ENCODE assay signal across 12 cellular contexts in the genomic region with DNA sequence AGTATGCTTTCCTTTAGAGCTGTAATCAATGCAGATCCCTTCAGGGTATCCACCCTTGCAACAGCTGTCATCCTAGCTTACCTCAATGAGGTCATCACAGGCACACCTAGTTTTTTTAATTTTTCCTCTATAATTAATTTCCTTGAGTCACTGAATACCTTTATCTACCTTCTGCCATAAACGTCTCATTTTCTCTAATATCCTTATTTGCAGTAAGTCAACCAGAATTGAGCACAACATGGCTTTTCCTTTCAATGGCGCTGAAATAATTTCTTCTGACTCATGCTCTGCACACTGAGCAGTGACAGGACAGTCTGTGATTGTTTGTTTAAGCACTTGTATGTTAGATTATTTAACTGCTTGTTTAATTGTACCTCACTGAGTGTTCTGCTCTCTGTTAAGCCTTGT. TPM values are rescaled to one million over a fixed set of nuclear protein-coding genes. Genes with fewer than 3 reads are reported as not detected.
DNase-seq lines count a peak whose midpoint lies in the region; ATAC-seq and TF ChIP-seq lines count a peak whose summit lies in the region.
"Had no signal": no experiment of that assay in that cellular context is flagged by ENCODE, and none has a peak within 500 bp of the region (broad histone marks: within the 10 kb centered on the region; RNA-seq: fewer than 3 reads in every experiment).

No MANE protein-coding gene starts in this region.

- no peaks in the 10 kb centered on the region for H3K4me1 Mint-ChIP-seq in WTC11
- H3K4me1 Mint-ChIP-seq in activated T-helper 17 cell treated with anti-CD3 and anti-CD28 coated beads, Interleukin-2, amount 50 U/mL, for 72 hours = no peaks in the 10 kb centered on the region
- H3K4me1 Mint-ChIP-seq: activated CD8-positive, alpha-beta memory T cell treated with anti-CD3 and anti-CD28 coated beads, Interleukin-2, amount 10 ng/mL, durations not matched to agents 7 days and 5 days; stimulated activated memory B cell treated with anti-CD40 and anti-IgM and Interleukin-4, amounts not matched to agents 10 μg/mL and 1 μg/mL and 100 μg/mL, for 72 hours; T-cell had no signal

- TF ChIP-seq CTCF in brain microvascular endothelial cell (IDR thresholded peaks at IDR 0.05; ENCODE audit: low read depth, low read length, missing control alignments) = no peak
- TF ChIP-seq CTCF in WTC11 (IDR thresholded peaks at IDR 0.05) = no peak

- H3K27me3 Mint-ChIP-seq in WTC11 (ENCODE audit: low read depth) = no peaks in the 10 kb centered on the region
- H3K27me3 Mint-ChIP-seq in activated T-helper 17 cell treated with anti-CD3 and anti-CD28 coated beads, Interleukin-2, amount 50 U/mL, for 72 hours = peaks cover 10% of the 10 kb centered on the region
- H3K27me3 Mint-ChIP-seq: activated CD8-positive, alpha-beta memory T cell treated with anti-CD3 and anti-CD28 coated beads, Interleukin-2, amount 10 ng/mL, durations not matched to agents 7 days and 5 days; stimulated activated memory B cell treated with anti-CD40 and anti-IgM and Interleukin-4, amounts not matched to agents 10 μg/mL and 1 μg/mL and 100 μg/mL, for 72 hours had no signal

- CTCF ChIA-PET in WTC11 (lab: Charles Lee) = no interaction called here

- POLR2A ChIA-PET in WTC11 (lab: Charles Lee) = no interaction called here

- no peaks in the 10 kb centered on the region for H3K36me3 Mint-ChIP-seq in WTC11
- H3K36me3 Mint-ChIP-seq in activated T-helper 17 cell treated with anti-CD3 and anti-CD28 coated beads, Interleukin-2, amount 50 U/mL, for 72 hours (ENCODE audit: low read depth) = no peaks in the 10 kb centered on the region
- H3K36me3 Mint-ChIP-seq: activated CD8-positive, alpha-beta memory T cell treated with anti-CD3 and anti-CD28 coated beads, Interleukin-2, amount 10 ng/mL, durations not matched to agents 7 days and 5 days; stimulated activated memory B cell treated with anti-CD40 and anti-IgM and Interleukin-4, amounts not matched to agents 10 μg/mL and 1 μg/mL and 100 μg/mL, for 72 hours; T-cell had no signal

- no peak for ATAC-seq in WTC11
- ATAC-seq in HG03439 (IDR thresholded peaks at IDR 0.05; ENCODE audit: unreplicated experiment) = no peak
- ATAC-seq in activated T-helper 17 cell treated with anti-CD3 and anti-CD28 coated beads, Interleukin-2, amount 50 U/mL, for 72 hours (replicated peaks) = no peak
- no peak for ATAC-seq in HG02840 (IDR thresholded peaks at IDR 0.05; ENCODE audit: low FRiP score, unreplicated experiment)
- ATAC-seq: activated CD8-positive, alpha-beta memory T cell treated with anti-CD3 and anti-CD28 coated beads, Interleukin-2, amount 10 ng/mL, durations not matched to agents 7 days and 5 days; stimulated activated memory B cell treated with anti-CD40 and anti-IgM and Interleukin-4, amounts not matched to agents 10 μg/mL and 1 μg/mL and 100 μg/mL, for 72 hours; T-cell had no signal

- H3K27me3 ChIP-seq in brain microvascular endothelial cell (replicated peaks) = no peaks in the 10 kb centered on the region

- no peak overlapping the region for H3K4me3 ChIP-seq in brain microvascular endothelial cell (ENCODE audit: low read depth, low read length)

- H3K27ac ChIP-seq in brain microvascular endothelial cell = no peak overlapping the region

- no peak overlapping the region for H3K27ac Mint-ChIP-seq in WTC11
- H3K27ac Mint-ChIP-seq in activated T-helper 17 cell treated with anti-CD3 and anti-CD28 coated beads, Interleukin-2, amount 50 U/mL, for 72 hours = no peak overlapping the region
- H3K27ac Mint-ChIP-seq: activated CD8-positive, alpha-beta memory T cell treated with anti-CD3 and anti-CD28 coated beads, Interleukin-2, amount 10 ng/mL, durations not matched to agents 7 days and 5 days; stimulated activated memory B cell treated with anti-CD40 and anti-IgM and Interleukin-4, amounts not matched to agents 10 μg/mL and 1 μg/mL and 100 μg/mL, for 72 hours; T-cell had no signal

- DNase-seq in EL (peak; percentile 36), NCI-H2081 treated with DMSO at 0.1 percent for 48 hours (lab: John Stamatoyannopoulos, UW) (peak; percentile 43), brain microvascular endothelial cell (peak; percentile 33), myocyte (ENCODE audit: low read depth) (peak; percentile 57), WTC11 (ENCODE audit: low spot score) (no peak)
- DNase-seq: activated CD8-positive, alpha-beta memory T cell treated with anti-CD3 and anti-CD28 coated beads, Interleukin-2, amount 10 ng/mL, durations not matched to agents 7 days and 5 days; NCI-H1048; T-cell had no signal

- no peaks in the 10 kb centered on the region for H3K36me3 ChIP-seq in brain microvascular endothelial cell (replicated peaks)

- no peak overlapping the region for H3K4me3 Mint-ChIP-seq in WTC11
- H3K4me3 Mint-ChIP-seq in activated T-helper 17 cell treated with anti-CD3 and anti-CD28 coated beads, Interleukin-2, amount 50 U/mL, for 72 hours = no peak overlapping the region
- H3K4me3 Mint-ChIP-seq: activated CD8-positive, alpha-beta memory T cell treated with anti-CD3 and anti-CD28 coated beads, Interleukin-2, amount 10 ng/mL, durations not matched to agents 7 days and 5 days; stimulated activated memory B cell treated with anti-CD40 and anti-IgM and Interleukin-4, amounts not matched to agents 10 μg/mL and 1 μg/mL and 100 μg/mL, for 72 hours; T-cell had no signal

- H3K9me3 Mint-ChIP-seq in WTC11 = peaks cover 8% of the 10 kb centered on the region; the same call in 1 of the 2 replicates
- H3K9me3 Mint-ChIP-seq in activated T-helper 17 cell treated with anti-CD3 and anti-CD28 coated beads, Interleukin-2, amount 50 U/mL, for 72 hours = no peaks in the 10 kb centered on the region
- H3K9me3 Mint-ChIP-seq: stimulated activated memory B cell treated with anti-CD40 and anti-IgM and Interleukin-4, amounts not matched to agents 10 μg/mL and 1 μg/mL and 100 μg/mL, for 72 hours; T-cell had no signal

- in situ Hi-C loops in brain microvascular endothelial cell (cut with HindIII; ENCODE audit: low pct_ligation_motif_present, low sequenced_read_pairs) = no loop called here

TF ChIP-seq in WTC11, 78 proteins besides CTCF, POLR2A, EP300 and RAD21:
- TF ChIP-seq NR1H2 (CRISPR knock-in tag; IDR thresholded peaks at IDR 0.05) = no peak
- TF ChIP-seq, protein P1, sequence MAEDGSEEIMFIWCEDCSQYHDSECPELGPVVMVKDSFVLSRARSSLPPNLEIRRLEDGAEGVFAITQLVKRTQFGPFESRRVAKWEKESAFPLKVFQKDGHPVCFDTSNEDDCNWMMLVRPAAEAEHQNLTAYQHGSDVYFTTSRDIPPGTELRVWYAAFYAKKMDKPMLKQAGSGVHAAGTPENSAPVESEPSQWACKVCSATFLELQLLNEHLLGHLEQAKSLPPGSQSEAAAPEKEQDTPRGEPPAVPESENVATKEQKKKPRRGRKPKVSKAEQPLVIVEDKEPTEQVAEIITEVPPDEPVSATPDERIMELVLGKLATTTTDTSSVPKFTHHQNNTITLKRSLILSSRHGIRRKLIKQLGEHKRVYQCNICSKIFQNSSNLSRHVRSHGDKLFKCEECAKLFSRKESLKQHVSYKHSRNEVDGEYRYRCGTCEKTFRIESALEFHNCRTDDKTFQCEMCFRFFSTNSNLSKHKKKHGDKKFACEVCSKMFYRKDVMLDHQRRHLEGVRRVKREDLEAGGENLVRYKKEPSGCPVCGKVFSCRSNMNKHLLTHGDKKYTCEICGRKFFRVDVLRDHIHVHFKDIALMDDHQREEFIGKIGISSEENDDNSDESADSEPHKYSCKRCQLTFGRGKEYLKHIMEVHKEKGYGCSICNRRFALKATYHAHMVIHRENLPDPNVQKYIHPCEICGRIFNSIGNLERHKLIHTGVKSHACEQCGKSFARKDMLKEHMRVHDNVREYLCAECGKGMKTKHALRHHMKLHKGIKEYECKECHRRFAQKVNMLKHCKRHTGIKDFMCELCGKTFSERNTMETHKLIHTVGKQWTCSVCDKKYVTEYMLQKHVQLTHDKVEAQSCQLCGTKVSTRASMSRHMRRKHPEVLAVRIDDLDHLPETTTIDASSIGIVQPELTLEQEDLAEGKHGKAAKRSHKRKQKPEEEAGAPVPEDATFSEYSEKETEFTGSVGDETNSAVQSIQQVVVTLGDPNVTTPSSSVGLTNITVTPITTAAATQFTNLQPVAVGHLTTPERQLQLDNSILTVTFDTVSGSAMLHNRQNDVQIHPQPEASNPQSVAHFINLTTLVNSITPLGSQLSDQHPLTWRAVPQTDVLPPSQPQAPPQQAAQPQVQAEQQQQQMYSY (CRISPR knock-in tag; IDR thresholded peaks at IDR 0.05) = no peak
- no peak for TF ChIP-seq JAZF1 (CRISPR knock-in tag; IDR thresholded peaks at IDR 0.05)
- no peak for TF ChIP-seq GRHL2 (CRISPR knock-in tag; IDR thresholded peaks at IDR 0.05; ENCODE audit: insufficient replicate concordance, severe bottlenecking)
- TF ChIP-seq, protein P2, sequence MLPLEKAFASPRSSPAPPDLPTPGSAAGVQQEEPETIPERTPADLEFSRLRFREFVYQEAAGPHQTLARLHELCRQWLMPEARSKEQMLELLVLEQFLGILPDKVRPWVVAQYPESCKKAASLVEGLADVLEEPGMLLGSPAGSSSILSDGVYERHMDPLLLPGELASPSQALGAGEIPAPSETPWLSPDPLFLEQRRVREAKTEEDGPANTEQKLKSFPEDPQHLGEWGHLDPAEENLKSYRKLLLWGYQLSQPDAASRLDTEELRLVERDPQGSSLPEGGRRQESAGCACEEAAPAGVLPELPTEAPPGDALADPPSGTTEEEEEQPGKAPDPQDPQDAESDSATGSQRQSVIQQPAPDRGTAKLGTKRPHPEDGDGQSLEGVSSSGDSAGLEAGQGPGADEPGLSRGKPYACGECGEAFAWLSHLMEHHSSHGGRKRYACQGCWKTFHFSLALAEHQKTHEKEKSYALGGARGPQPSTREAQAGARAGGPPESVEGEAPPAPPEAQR (CRISPR knock-in tag; IDR thresholded peaks at IDR 0.05) = no peak
- no peak for TF ChIP-seq FOXP1 (CRISPR knock-in tag; IDR thresholded peaks at IDR 0.05; ENCODE audit: borderline replicate concordance)
- TF ChIP-seq ZBTB21 (CRISPR knock-in tag; IDR thresholded peaks at IDR 0.05; ENCODE audit: borderline replicate concordance) = no peak
- no peak for TF ChIP-seq ZNF317 (CRISPR knock-in tag; IDR thresholded peaks at IDR 0.05; ENCODE audit: borderline replicate concordance, low read depth)
- TF ChIP-seq NFE2L1 (CRISPR knock-in tag; IDR thresholded peaks at IDR 0.05) = no peak
- TF ChIP-seq FOXK1 (CRISPR knock-in tag; IDR thresholded peaks at IDR 0.05) = no peak
TF ChIP-seq in WTC11: peak in this region for 0.

RNA-seq across cellular contexts. Expression of gene ETAA1, which starts 49.4 kb away (rescaled TPM):
- total RNA-seq in myocyte = 21.9 and 24.3 TPM in 2 replicates
- polyA plus RNA-seq in myocyte (2012) = 4.0 TPM
- total RNA-seq in WTC11 (2021) = 23.8 to 27.3 TPM (median 24.6 TPM) in 3 replicates
- 10 to 100 TPM in 1 of 2 donors, 1 to 10 TPM in 1; 8.5 to 11.1 TPM for total RNA-seq in activated T-helper 17 cell treated with anti-CD3 and anti-CD28 coated beads, Interleukin-2, amount 50 U/mL, for 72 hours
